In genomic region chr9:82410306-82410705, GRCh38 we compare ENCODE assay signal across 10 cellular contexts.
DNase-seq lines count a peak whose midpoint lies in the region; ATAC-seq, FAIRE-seq and TF ChIP-seq lines count a peak whose summit lies in the region.
"Had no signal": no experiment of that assay in that cellular context is flagged by ENCODE, and none has a peak within 500 bp of the region (broad histone marks: within the 10 kb centered on the region; RNA-seq: fewer than 3 reads in every experiment).

No MANE protein-coding gene starts in this region.

- H3K9me3 Mint-ChIP-seq in effector memory CD8-positive, alpha-beta T cell = peaks cover 7 to 11% of the 10 kb centered on the region in 2 donors
- H3K9me3 Mint-ChIP-seq: activated B cell treated with CpG ODN at 0.5 μM for 24 hours had no signal

- TF ChIP-seq POLR2A in GM12892 (IDR thresholded peaks at IDR 0.05; ENCODE audit: low read depth, low read length) (no peak), lower leg skin (IDR thresholded peaks at IDR 0.05) (no peak)

- no peak for DNase-seq in GM12892 (ENCODE audit: insufficient read length)
- DNase-seq in fibroblast of mammary gland (ENCODE audit: low read depth) = peak; percentile 19
- DNase-seq in effector CD4-positive, alpha-beta T cell = no peak
- no peak for DNase-seq in activated CD8-positive, alpha-beta memory T cell treated with anti-CD3 and anti-CD28 coated beads, Interleukin-2, amount 50 U/mL, for 48 hours
- DNase-seq in effector memory CD8-positive, alpha-beta T cell = no peak
- no peak for DNase-seq in lower leg skin (ENCODE audit: low spot score in 2 of 2)
- DNase-seq: activated B cell treated with CpG ODN at 0.5 μM for 24 hours, NCI-H1105 had no signal

- no peaks in the 10 kb centered on the region for H3K4me1 Mint-ChIP-seq in effector memory CD8-positive, alpha-beta T cell (ENCODE audit: low read depth in 2 of 2)
- H3K4me1 Mint-ChIP-seq: activated B cell treated with CpG ODN at 0.5 μM for 24 hours had no signal

- ATAC-seq in GM21526 (IDR thresholded peaks at IDR 0.05; ENCODE audit: low FRiP score, unreplicated experiment) (peak; percentile 90), HG03432 (IDR thresholded peaks at IDR 0.05; ENCODE audit: unreplicated experiment) (peak; percentile 95)
- no peak for ATAC-seq in effector memory CD8-positive, alpha-beta T cell (replicated peaks)

- intact Hi-C loops in lower leg skin (cut with DNase I; ENCODE audit: low total_unique reads) = no loop called here

- H3K4me3 Mint-ChIP-seq in effector memory CD8-positive, alpha-beta T cell = no peak overlapping the region
- H3K4me3 Mint-ChIP-seq: activated B cell treated with CpG ODN at 0.5 μM for 24 hours had no signal

- no peak for TF ChIP-seq CTCF in fibroblast of mammary gland (conservative IDR thresholded peaks at IDR 0.05; ENCODE audit: control insufficient read depth, insufficient read depth, low read depth, low read length)
- TF ChIP-seq CTCF in lower leg skin (IDR thresholded peaks at IDR 0.05) = no peak

- no peaks in the 10 kb centered on the region for H3K27me3 Mint-ChIP-seq in effector memory CD8-positive, alpha-beta T cell
- H3K27me3 Mint-ChIP-seq: activated B cell treated with CpG ODN at 0.5 μM for 24 hours had no signal

- no peak overlapping the region for H3K4me3 ChIP-seq in fibroblast of mammary gland (ENCODE audit: control insufficient read depth, low read depth, low read length)
- H3K4me3 ChIP-seq in lower leg skin (ENCODE audit: low read depth, poor library complexity, severe bottlenecking) = no peak overlapping the region

- no peak overlapping the region for H3K27ac Mint-ChIP-seq in effector memory CD8-positive, alpha-beta T cell
- H3K27ac Mint-ChIP-seq: activated B cell treated with CpG ODN at 0.5 μM for 24 hours had no signal

- FAIRE-seq in GM12892 (lab: Jason Lieb, UNC) = peak; percentile 73

- no peaks in the 10 kb centered on the region for H3K36me3 Mint-ChIP-seq in effector memory CD8-positive, alpha-beta T cell (ENCODE audit: insufficient read depth)
